In the genomic region with DNA sequence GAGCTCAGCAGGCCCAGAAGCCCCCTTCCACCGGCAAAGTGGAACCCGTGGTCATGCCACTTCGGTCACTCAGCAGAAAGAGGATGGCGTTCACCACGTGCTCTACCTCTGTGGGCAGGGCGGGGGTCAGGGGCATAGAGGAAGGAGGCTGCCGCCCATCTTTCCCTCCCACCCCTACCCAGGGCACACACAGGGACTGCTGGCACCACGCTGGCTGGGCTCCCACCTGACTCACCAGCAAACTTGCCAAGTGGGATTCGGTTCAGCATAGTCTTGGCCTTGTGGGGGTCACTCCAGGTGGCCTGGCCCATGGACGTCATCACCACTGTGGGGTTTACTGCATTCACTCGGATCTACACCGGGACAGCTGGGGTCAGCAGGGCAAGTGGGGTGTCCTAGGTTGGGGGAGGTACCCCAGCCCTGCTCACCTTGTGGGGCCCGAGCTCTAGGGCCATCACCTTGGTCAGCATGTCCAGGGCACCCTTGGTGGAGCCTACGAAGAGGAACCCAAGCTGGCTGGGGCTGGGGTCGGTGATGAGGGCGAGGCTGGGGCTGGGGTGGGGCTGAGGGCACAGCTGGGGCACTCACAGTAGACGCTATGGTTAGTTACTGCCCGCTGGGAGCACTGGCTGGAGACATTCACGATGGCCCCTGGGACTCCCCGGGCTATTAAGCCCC, we compare ENCODE assay signal across 1 cellular context.
TF ChIP-seq lines count a peak whose summit lies in the region.

No MANE protein-coding gene starts in this region.

TF ChIP-seq in GM23338, 12 proteins besides CTCF, POLR2A, EP300 and RAD21 (continued from another document):
- TF ChIP-seq REST (IDR thresholded peaks at IDR 0.05; ENCODE audit: unreplicated experiment) (no peak), NANOG (IDR thresholded peaks at IDR 0.05; ENCODE audit: borderline replicate concordance) (no peak), ZNF114 (CRISPR knock-in tag; IDR thresholded peaks at IDR 0.05) (no peak), EZH2phosphoT487 (IDR thresholded peaks at IDR 0.05; ENCODE audit: unreplicated experiment) (no peak), POLR2AphosphoS5 (IDR thresholded peaks at IDR 0.05; ENCODE audit: low read depth) (no peak), ZNF331 (CRISPR knock-in tag; IDR thresholded peaks at IDR 0.05; ENCODE audit: low read depth) (no peak)
